1 cellular context compared by ENCODE assay signal in the genomic region with DNA sequence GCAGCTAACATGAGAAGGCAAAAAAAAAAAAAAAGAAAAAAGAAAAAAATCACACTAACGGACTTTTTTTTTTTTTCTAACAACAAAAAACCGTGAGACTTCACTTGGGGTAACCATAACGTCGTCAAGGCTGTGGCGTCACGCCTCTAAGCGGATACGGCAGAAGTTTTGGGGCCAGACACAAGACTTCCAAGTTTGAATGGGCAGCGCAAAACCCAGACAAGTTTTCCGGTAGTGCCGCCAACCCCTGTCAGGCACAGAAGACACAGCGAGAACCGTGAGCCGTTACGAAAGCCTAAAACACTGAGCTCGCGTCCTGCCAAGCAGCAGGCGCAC.
TF ChIP-seq lines count a peak whose summit lies in the region.

No MANE protein-coding gene starts in this region.

TF ChIP-seq in IMR-90, 13 proteins besides CTCF, POLR2A, EP300 and RAD21 (continued from another document):
- TF ChIP-seq MAFK (IDR thresholded peaks at IDR 0.05; ENCODE audit: low read depth, low read length), result no peak
- no peak; the same call in 1 of the 2 replicates for TF ChIP-seq BHLHE40 (IDR thresholded peaks at IDR 0.05; ENCODE audit: low read depth, low read length)
- TF ChIP-seq SMC3 (IDR thresholded peaks at IDR 0.05; ENCODE audit: low read depth, low read length), result no peak
- TF ChIP-seq MAZ (IDR thresholded peaks at IDR 0.05; ENCODE audit: borderline replicate concordance, low read depth, low read length), result no peak
- TF ChIP-seq CHD1 (IDR thresholded peaks at IDR 0.05; ENCODE audit: low read depth, low read length), result no peak
